13 cellular contexts compared by ENCODE assay signal in the genomic region with DNA sequence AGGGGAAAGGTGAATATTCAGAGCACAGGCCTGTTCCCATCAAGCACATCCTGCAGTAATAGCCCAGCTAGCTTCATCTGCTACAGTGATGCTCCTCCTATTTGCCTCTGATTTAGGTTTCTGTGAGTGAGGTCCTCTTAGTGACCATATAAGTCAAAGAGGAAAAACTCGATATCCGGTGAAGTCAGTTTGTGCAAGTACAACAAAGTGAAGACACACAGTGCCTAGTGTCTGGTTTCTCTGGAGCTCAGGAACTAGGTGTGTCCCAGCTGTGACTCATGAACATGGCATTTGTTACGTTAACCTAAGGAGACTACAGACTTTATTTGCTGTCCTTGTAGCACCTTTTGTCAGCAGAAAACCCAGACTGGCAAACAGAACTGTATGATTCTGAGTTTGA. TPM values are rescaled to one million over a fixed set of nuclear protein-coding genes. Genes with fewer than 3 reads are reported as not detected.
DNase-seq lines count a peak whose midpoint lies in the region; ATAC-seq, FAIRE-seq and TF ChIP-seq lines count a peak whose summit lies in the region.
"Had no signal": no experiment of that assay in that cellular context is flagged by ENCODE, and none has a peak within 500 bp of the region (broad histone marks: within the 10 kb centered on the region; RNA-seq: fewer than 3 reads in every experiment).

No MANE protein-coding gene starts in this region.

- no peaks in the 10 kb centered on the region for H4K20me1 ChIP-seq in HCT116 (ENCODE audit: insufficient read depth)

- H3K79me2 ChIP-seq in HCT116 (ENCODE audit: insufficient read depth, low read length), result no peaks in the 10 kb centered on the region

- H3K4me1 ChIP-seq in HCT116 (ENCODE audit: control insufficient read depth in 1 of 2, insufficient read depth in 2 of 2, low read length in 2 of 2) (peaks cover 12 to 57% of the 10 kb centered on the region in 2 experiments), SJSA1 (replicated peaks) (peaks cover 66% of the 10 kb centered on the region), small intestine (ENCODE audit: control insufficient read depth in 2 of 2, insufficient read depth in 1 of 2, low read depth in 1 of 2, low read length in 1 of 2) (peaks cover 0 to 3% of the 10 kb centered on the region in 2 donors)

- peak overlapping the region in 1 of 2 experiments; percentile 42; a peak in 2 of 4 replicates for H3K4me3 ChIP-seq in HCT116 (replicated peaks in 1 of 2; ENCODE audit: low read depth in 1 of 2, low read length in 2 of 2)
- H3K4me3 ChIP-seq in SJSA1, result no peak overlapping the region
- no peak overlapping the region for H3K4me3 ChIP-seq in fibroblast of pulmonary artery (replicated peaks; ENCODE audit: low read depth, low read length)
- H3K4me3 ChIP-seq in small intestine (ENCODE audit: low read depth in 1 of 2, low read length in 2 of 2), result no peak overlapping the region
- H3K4me3 ChIP-seq: thoracic aorta had no signal

- intact Hi-C loops in HCT116 (cut with micrococcal nuclease), result no loop called here
- intact Hi-C loops in posterior vena cava (cut with DNase I), result no loop called here

- H3K9me2 ChIP-seq in HCT116 (ENCODE audit: insufficient read depth), result no peaks in the 10 kb centered on the region

- TF ChIP-seq RAD21 in HCT116 (IDR thresholded peaks at IDR 0.05; ENCODE audit: low read depth), result no peak

- peak overlapping the region; percentile 46 for H3K9ac ChIP-seq in HCT116 (ENCODE audit: low read length)

- H3K27me3 ChIP-seq in HCT116 (ENCODE audit: insufficient read depth, low read length) (no peaks in the 10 kb centered on the region), SJSA1 (replicated peaks) (no peaks in the 10 kb centered on the region), small intestine (ENCODE audit: control insufficient read depth in 2 of 2, insufficient read depth in 2 of 2, low read length in 2 of 2) (no peaks in the 10 kb centered on the region)

- TF ChIP-seq CTCF in HCT116 (IDR thresholded peaks at IDR 0.05 in 2 of 3, conservative IDR thresholded peaks at IDR 0.05 in 1 of 3; ENCODE audit: borderline replicate concordance in 1 of 3, insufficient read depth in 1 of 3, low read depth in 2 of 3, low read length in 2 of 3) (no peak), fibroblast of pulmonary artery (IDR thresholded peaks at IDR 0.05; ENCODE audit: low read length, missing control alignments) (no peak)

- WGBS in small intestine, 3 donors, result 17 to 57% (median 44%) methylated on average over 3 of the region's 3 CpGs

- TF ChIP-seq POLR2A in HCT116 (IDR thresholded peaks at IDR 0.05; ENCODE audit: borderline replicate concordance, extremely low read depth, insufficient read depth, insufficient read length), result no peak

- BruUV-seq in HCT116 (replicated peaks; lab: Mats Ljungman, UMichigan), result no TSS peak

- RAD21 ChIA-PET in HCT116 (lab: Charles Lee; ENCODE audit: low non-redundant PET in 1 of 2, low total read pairs in 2 of 2, uncharacterized antibody in 2 of 2, unreplicated experiment in 2 of 2), result no interaction called here

- H3K36me3 ChIP-seq in HCT116 (ENCODE audit: control insufficient read depth in 1 of 2, insufficient read depth in 2 of 2, low read length in 2 of 2), result 0 out of 4 replicates have a peak, but pooled peaks cover 0 to 2% of the 10 kb centered on the region in 2 experiments
- no peaks in the 10 kb centered on the region for H3K36me3 ChIP-seq in SJSA1
- no peaks in the 10 kb centered on the region for H3K36me3 ChIP-seq in small intestine (ENCODE audit: control insufficient read depth in 2 of 2, insufficient read depth in 2 of 2, low read length in 2 of 2)
- H3K36me3 ChIP-seq: thoracic aorta had no signal

- H3K9me3 ChIP-seq in HCT116 (ENCODE audit: control insufficient read depth in 1 of 2, insufficient read depth in 1 of 2, low read depth in 1 of 2, low read length in 2 of 2) (no peaks in the 10 kb centered on the region), SJSA1 (replicated peaks) (no peaks in the 10 kb centered on the region), small intestine (ENCODE audit: control insufficient read depth, low read depth) (no peaks in the 10 kb centered on the region)
- H3K9me3 ChIP-seq: thoracic aorta had no signal

- peak; percentile 94 for ATAC-seq in HCT116
- ATAC-seq: activated CD8-positive, alpha-beta T cell treated with anti-CD3 and anti-CD28 coated beads, Interleukin-2, amount 10 ng/mL, durations not matched to agents 7 days and 5 days had no signal

- CTCF ChIA-PET in HCT116 (lab: Charles Lee), result interaction anchor here (1.2 to 1.3 kb wide), 3 partner anchors 9 to 158 kb away, joined by 4 to 6 read pairs (median 4); no protein-coding TSS in a partner anchor

- FAIRE-seq in small intestine (lab: Jason Lieb, UNC), result no peak

- H3K4me2 ChIP-seq in HCT116 (ENCODE audit: low read length), result peak overlapping the region; percentile 79

- DNase-seq in HCT116 (ENCODE audit: low read depth, low spot score) (peak; percentile 99), SJSA1 (ENCODE audit: low read depth in 1 of 2, low spot score in 2 of 2) (peak; percentile 91 to 93), fibroblast of pulmonary artery (ENCODE audit: low read depth) (peak; percentile 81), small intestine (peak; percentile 96), posterior vena cava (ENCODE audit: low spot score) (no peak), NCI-H526 (lab: John Stamatoyannopoulos, UW) (no peak), NOMO-1 treated with dmso at 0.1 percent for 144 hours (lab: John Stamatoyannopoulos, UW; ENCODE audit: unreplicated experiment) (no peak), GDM1 (lab: John Stamatoyannopoulos, UW) (no peak)
- DNase-seq: activated CD8-positive, alpha-beta T cell treated with anti-CD3 and anti-CD28 coated beads, Interleukin-2, amount 10 ng/mL, durations not matched to agents 7 days and 5 days; cerebellar nuclear complex; GOT3; KBM-7 had no signal

- H2AFZ ChIP-seq in HCT116 (ENCODE audit: low read depth, low read length, poor library complexity, severe bottlenecking), result no peak overlapping the region

- POLR2A ChIA-PET in HCT116 (lab: Charles Lee), result interaction anchor here (1.3 to 1.5 kb wide), 2 partner anchors 11 to 13 kb away, joined by 3 to 6 read pairs; no protein-coding TSS in a partner anchor

- H3K27ac ChIP-seq in HCT116 (ENCODE audit: low read depth, low read length), result peak overlapping the region; percentile 43
- peak overlapping the region; percentile 100 for H3K27ac ChIP-seq in SJSA1
- peak overlapping the region; percentile 70 to 76 for H3K27ac ChIP-seq in small intestine (ENCODE audit: low read depth in 1 of 2, low read length in 1 of 2)
- H3K27ac ChIP-seq: thoracic aorta had no signal

TF ChIP-seq in HCT116, 20 proteins besides CTCF, POLR2A, EP300 and RAD21 (continues in another document):
- TF ChIP-seq EZH2 (IDR thresholded peaks at IDR 0.05) (no peak), SIN3A (IDR thresholded peaks at IDR 0.05; ENCODE audit: low read depth) (no peak), POLR2AphosphoS5 (IDR thresholded peaks at IDR 0.05; ENCODE audit: low read depth, low read length) (peak; percentile 24; the same call in 1 of the 2 replicates), TCF7L2 (IDR thresholded peaks at IDR 0.05; ENCODE audit: borderline replicate concordance, extremely low read depth, insufficient read depth, insufficient read length) (peak; percentile 83), FOSL1 (IDR thresholded peaks at IDR 0.05; ENCODE audit: low read depth) (peak; percentile 90), CEBPB (IDR thresholded peaks at IDR 0.05; ENCODE audit: low read depth) (peak; percentile 68), YY1 (IDR thresholded peaks at IDR 0.05; ENCODE audit: extremely low read depth, insufficient replicate concordance, low read depth, low read length) (peak; percentile 35), EZH2phosphoT487 (IDR thresholded peaks at IDR 0.05; ENCODE audit: borderline replicate concordance) (no peak), ZNF274 (IDR thresholded peaks at IDR 0.05; ENCODE audit: low read depth, low read length) (no peak), JUND (IDR thresholded peaks at IDR 0.05) (peak; percentile 90), ELF1 (IDR thresholded peaks at IDR 0.05; ENCODE audit: borderline replicate concordance, low read depth) (no peak), ZFX (IDR thresholded peaks at IDR 0.05) (no peak)
- TF ChIP-seq, protein P1, sequence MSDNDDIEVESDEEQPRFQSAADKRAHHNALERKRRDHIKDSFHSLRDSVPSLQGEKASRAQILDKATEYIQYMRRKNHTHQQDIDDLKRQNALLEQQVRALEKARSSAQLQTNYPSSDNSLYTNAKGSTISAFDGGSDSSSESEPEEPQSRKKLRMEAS (IDR thresholded peaks at IDR 0.05), result no peak
- TF ChIP-seq, protein P2, sequence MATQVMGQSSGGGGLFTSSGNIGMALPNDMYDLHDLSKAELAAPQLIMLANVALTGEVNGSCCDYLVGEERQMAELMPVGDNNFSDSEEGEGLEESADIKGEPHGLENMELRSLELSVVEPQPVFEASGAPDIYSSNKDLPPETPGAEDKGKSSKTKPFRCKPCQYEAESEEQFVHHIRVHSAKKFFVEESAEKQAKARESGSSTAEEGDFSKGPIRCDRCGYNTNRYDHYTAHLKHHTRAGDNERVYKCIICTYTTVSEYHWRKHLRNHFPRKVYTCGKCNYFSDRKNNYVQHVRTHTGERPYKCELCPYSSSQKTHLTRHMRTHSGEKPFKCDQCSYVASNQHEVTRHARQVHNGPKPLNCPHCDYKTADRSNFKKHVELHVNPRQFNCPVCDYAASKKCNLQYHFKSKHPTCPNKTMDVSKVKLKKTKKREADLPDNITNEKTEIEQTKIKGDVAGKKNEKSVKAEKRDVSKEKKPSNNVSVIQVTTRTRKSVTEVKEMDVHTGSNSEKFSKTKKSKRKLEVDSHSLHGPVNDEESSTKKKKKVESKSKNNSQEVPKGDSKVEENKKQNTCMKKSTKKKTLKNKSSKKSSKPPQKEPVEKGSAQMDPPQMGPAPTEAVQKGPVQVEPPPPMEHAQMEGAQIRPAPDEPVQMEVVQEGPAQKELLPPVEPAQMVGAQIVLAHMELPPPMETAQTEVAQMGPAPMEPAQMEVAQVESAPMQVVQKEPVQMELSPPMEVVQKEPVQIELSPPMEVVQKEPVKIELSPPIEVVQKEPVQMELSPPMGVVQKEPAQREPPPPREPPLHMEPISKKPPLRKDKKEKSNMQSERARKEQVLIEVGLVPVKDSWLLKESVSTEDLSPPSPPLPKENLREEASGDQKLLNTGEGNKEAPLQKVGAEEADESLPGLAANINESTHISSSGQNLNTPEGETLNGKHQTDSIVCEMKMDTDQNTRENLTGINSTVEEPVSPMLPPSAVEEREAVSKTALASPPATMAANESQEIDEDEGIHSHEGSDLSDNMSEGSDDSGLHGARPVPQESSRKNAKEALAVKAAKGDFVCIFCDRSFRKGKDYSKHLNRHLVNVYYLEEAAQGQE (IDR thresholded peaks at IDR 0.05; ENCODE audit: low read depth), result no peak
- TF ChIP-seq, protein P3, sequence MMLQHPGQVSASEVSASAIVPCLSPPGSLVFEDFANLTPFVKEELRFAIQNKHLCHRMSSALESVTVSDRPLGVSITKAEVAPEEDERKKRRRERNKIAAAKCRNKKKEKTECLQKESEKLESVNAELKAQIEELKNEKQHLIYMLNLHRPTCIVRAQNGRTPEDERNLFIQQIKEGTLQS (IDR thresholded peaks at IDR 0.05), result no peak

RNA-seq across cellular contexts. Expression of a gene that starts 33.9 kb away (rescaled TPM):
- 0.22 TPM for total RNA-seq in HCT116 (2021; ENCODE audit: unreplicated experiment)
- 0.25 and 0.26 TPM in 2 replicates for polyA plus RNA-seq in HCT116 (2012)
- 39.7 and 45.5 TPM in 2 replicates for total RNA-seq in SJSA1 (2014; rRNA removed; shearing (Covaris generic))
- polyA plus RNA-seq in small intestine, result 10 to 100 TPM in 1 of 3 donors, 1 to 10 TPM in 2; 7.3 to 10.1 (median 9.7) TPM
- 1 to 10 TPM; 4.0 to 7.2 TPM for total RNA-seq in posterior vena cava
- total RNA-seq: activated CD8-positive, alpha-beta T cell treated with anti-CD3 and anti-CD28 coated beads, Interleukin-2, amount 10 ng/mL, durations not matched to agents 7 days and 5 days had no signal

Comparison
In these comparisons a context has a peak if more than half of its experiments do, and no peak if none do; other contexts are left out.
1. DNase-seq: peak in HCT116 (single experiment), SJSA1 (2 of 2), fibroblast of pulmonary artery (single experiment) and small intestine (single experiment); none in posterior vena cava (single experiment), NCI-H526 (0 of 2), NOMO-1 treated with dmso at 0.1 percent for 144 hours (single experiment) and GDM1 (single experiment).
2. H3K27ac ChIP-seq: peak in every context shown above with its lines; median percentile 100 in SJSA1; 73 in small intestine; 43 in HCT116.